In genomic region chr13:107866007-107866665, GRCh38 we compare ENCODE assay signal across 8 cellular contexts.
DNase-seq lines count a peak whose midpoint lies in the region; ATAC-seq and TF ChIP-seq lines count a peak whose summit lies in the region.

No MANE protein-coding gene starts in this region.

- TF ChIP-seq CTCF in nephron (IDR thresholded peaks at IDR 0.05; ENCODE audit: unreplicated experiment in 3 of 3) (no peak), GM10266 (IDR thresholded peaks at IDR 0.05; ENCODE audit: control insufficient read depth, insufficient read depth, low read depth, missing control alignments) (no peak)

- ATAC-seq in GM18511 (IDR thresholded peaks at IDR 0.05; ENCODE audit: unreplicated experiment) (no peak), HG03571 (IDR thresholded peaks at IDR 0.05; ENCODE audit: unreplicated experiment) (no peak)

- H3K9me3 Mint-ChIP-seq in nephron = no peaks in the 10 kb centered on the region

- H3K27me3 Mint-ChIP-seq in nephron (ENCODE audit: low read depth) = peaks cover 79% of the 10 kb centered on the region

- H3K36me3 Mint-ChIP-seq in nephron (ENCODE audit: low read depth) = no peaks in the 10 kb centered on the region

- peaks cover 10% of the 10 kb centered on the region for H3K4me1 Mint-ChIP-seq in nephron

- DNase-seq in DMS79 (lab: John Stamatoyannopoulos, UW) = peak; percentile 64
- DNase-seq in NCI-H226 = peak; percentile 45
- DNase-seq in dermis blood vessel endothelial cell = peak; percentile 65
- no peak for DNase-seq in GM10266 (ENCODE audit: extremely low spot score)
- DNase-seq in T-helper 9 cell = no peak

- no peak overlapping the region for H3K27ac Mint-ChIP-seq in nephron

- H3K4me3 Mint-ChIP-seq in nephron = peak overlapping the region; percentile 71 to 94 (median 82)

Comparison
In these comparisons a context has a peak if more than half of its experiments do, and no peak if none do; other contexts are left out.
1. DNase-seq: peak in DMS79 (single experiment), NCI-H226 (single experiment) and dermis blood vessel endothelial cell (single experiment); none in GM10266 (single experiment) and T-helper 9 cell (single experiment).